23 cellular contexts compared by ENCODE assay signal in genomic region chrX:43106009-43106408, GRCh38.
"Had no signal": no experiment of that assay in that cellular context is flagged by ENCODE, and none has a peak within 500 bp of the region (broad histone marks: within the 10 kb centered on the region; RNA-seq: fewer than 3 reads in every experiment).

No MANE protein-coding gene starts in this region.

- H3K27me3 Mint-ChIP-seq: activated T-helper 17 cell treated with anti-CD3 and anti-CD28 coated beads, Interleukin-2, amount 50 U/mL, for 72 hours; dendritic cell treated with granulocyte-macrophage colony-stimulating factor and Interleukin-4, amounts not matched to agents 40 ng/mL and 50 ng/mL, for 4 days had no signal

- H3K9me3 Mint-ChIP-seq: dendritic cell treated with granulocyte-macrophage colony-stimulating factor and Interleukin-4, amounts not matched to agents 40 ng/mL and 50 ng/mL, for 4 days; nephron progenitor cell had no signal

- DNase-seq: activated CD4-positive, CD25-positive, alpha-beta regulatory T cell treated with anti-CD3 and anti-CD28 coated beads, Interleukin-2, amount 50 U/mL, for 72 hours; activated CD8-positive, alpha-beta memory T cell treated with anti-CD3 and anti-CD28 coated beads, Interleukin-2, amount 50 U/mL, for 4 hours; activated naive CD4-positive, alpha-beta T cell; amniotic stem cell; effector CD8-positive, alpha-beta T cell; gastrocnemius medialis; head of caudate nucleus; lower lobe of right lung; nephron progenitor cell; occipital lobe; retina; stimulated activated CD4-positive, alpha-beta T cell treated with anti-CD3 and anti-CD28 coated beads, Interleukin-2, amount 100 ng/mL, for 24 hours; stimulated activated naive CD8-positive, alpha-beta T cell treated with anti-CD3 and anti-CD28 coated beads, Interleukin-15, Interleukin-2, amounts not matched to agents 100 U/mL and 50 U/mL, for 24 hours; T-helper 2 cell; trophoblast cell had no signal

- H3K36me3 ChIP-seq: cardiac muscle cell, gastrocnemius medialis, lower lobe of right lung, suprapubic skin, vagina had no signal

- H3K9me3 ChIP-seq: gastrocnemius medialis, lower lobe of right lung, suprapubic skin, vagina had no signal

- H3K4me3 Mint-ChIP-seq: activated T-helper 17 cell treated with anti-CD3 and anti-CD28 coated beads, Interleukin-2, amount 50 U/mL, for 72 hours; dendritic cell treated with granulocyte-macrophage colony-stimulating factor and Interleukin-4, amounts not matched to agents 40 ng/mL and 50 ng/mL, for 4 days; nephron progenitor cell had no signal

- H3K4me1 ChIP-seq: gastrocnemius medialis, lower lobe of right lung, suprapubic skin, vagina had no signal

- H3K4me3 ChIP-seq: cardiac muscle cell, gastrocnemius medialis, lower lobe of right lung, suprapubic skin, vagina had no signal

- ATAC-seq: activated T-helper 17 cell treated with anti-CD3 and anti-CD28 coated beads, Interleukin-2, amount 50 U/mL, for 72 hours; esophagus mucosa; gastrocnemius medialis; lower lobe of right lung; SK-N-SH treated with all-trans-retinoic acid at 6 μM for 48 hours; stimulated activated naive CD8-positive, alpha-beta T cell treated with anti-CD3 and anti-CD28 coated beads, Interleukin-15, Interleukin-2, amounts not matched to agents 100 U/mL and 50 U/mL, for 24 hours had no signal

- H3K27ac ChIP-seq: cardiac muscle cell, gastrocnemius medialis, lower lobe of right lung, suprapubic skin, vagina, VCaP had no signal

- H3K27me3 ChIP-seq: cardiac muscle cell, gastrocnemius medialis, suprapubic skin, vagina had no signal

- H3K27ac Mint-ChIP-seq: activated T-helper 17 cell treated with anti-CD3 and anti-CD28 coated beads, Interleukin-2, amount 50 U/mL, for 72 hours; dendritic cell treated with granulocyte-macrophage colony-stimulating factor and Interleukin-4, amounts not matched to agents 40 ng/mL and 50 ng/mL, for 4 days had no signal
